9 cellular contexts compared by ENCODE assay signal in genomic region chr5:15598294-15598902, GRCh38.
A peak's percentile ranks its signal among the peaks of the same experiment; 100 is the strongest.
DNase-seq lines count a peak whose midpoint lies in the region; ATAC-seq and TF ChIP-seq lines count a peak whose summit lies in the region.
"Had no signal": no experiment of that assay in that cellular context is flagged by ENCODE, and none has a peak within 500 bp of the region (broad histone marks: within the 10 kb centered on the region; RNA-seq: fewer than 3 reads in every experiment).

No MANE protein-coding gene starts in this region.

- H3K27ac ChIP-seq in hepatocyte: no peak overlapping the region
- H3K27ac ChIP-seq: prostate gland had no signal

- H3K9me3 ChIP-seq in BE2C (no peaks in the 10 kb centered on the region), hepatocyte (ENCODE audit: low read depth) (no peaks in the 10 kb centered on the region)
- H3K9me3 ChIP-seq: prostate gland had no signal

- no peak overlapping the region for H3K4me3 Mint-ChIP-seq in effector memory CD8-positive, alpha-beta T cell

- DNase-seq in BE2C (peak; percentile 62), SHP77 treated with DMSO at 0.1 percent for 48 hours (lab: John Stamatoyannopoulos, UW) (peak; percentile 38), hepatocyte (ENCODE audit: low spot score) (peak; percentile 26), hippocampal formation (lab: John Stamatoyannopoulos, UW) (no peak)
- DNase-seq in effector memory CD8-positive, alpha-beta T cell: no peak

- peak; percentile 84 for TF ChIP-seq CTCF in BE2C (IDR thresholded peaks at IDR 0.05; ENCODE audit: low read depth, low read length)
- TF ChIP-seq CTCF in hepatocyte (IDR thresholded peaks at IDR 0.05; ENCODE audit: poor library complexity): peak; percentile 35

- no peak overlapping the region for H2AFZ ChIP-seq in hepatocyte

- H3K9me2 ChIP-seq in hepatocyte (replicated peaks; ENCODE audit: insufficient read depth): no peaks in the 10 kb centered on the region

- H3K4me3 ChIP-seq in BE2C (ENCODE audit: low read depth, low read length): no peak overlapping the region
- H3K4me3 ChIP-seq in hepatocyte: no peak overlapping the region
- H3K4me3 ChIP-seq: prostate gland had no signal

- H3K4me2 ChIP-seq in hepatocyte: no peak overlapping the region

- no peak overlapping the region for H3K27ac Mint-ChIP-seq in effector memory CD8-positive, alpha-beta T cell

- no peaks in the 10 kb centered on the region for H3K36me3 Mint-ChIP-seq in effector memory CD8-positive, alpha-beta T cell (ENCODE audit: insufficient read depth)

- H3K27me3 ChIP-seq in BE2C: no peaks in the 10 kb centered on the region
- no peaks in the 10 kb centered on the region for H3K27me3 ChIP-seq in hepatocyte

- H3K4me1 Mint-ChIP-seq in effector memory CD8-positive, alpha-beta T cell (ENCODE audit: low read depth in 2 of 2): no peaks in the 10 kb centered on the region

- ATAC-seq in GM18868 (IDR thresholded peaks at IDR 0.05; ENCODE audit: unreplicated experiment) (peak; percentile 80), HG02884 (IDR thresholded peaks at IDR 0.05; ENCODE audit: unreplicated experiment) (no peak), esophagus mucosa (no peak)
- ATAC-seq in effector memory CD8-positive, alpha-beta T cell (replicated peaks): no peak

- H3K4me1 ChIP-seq in BE2C (no peaks in the 10 kb centered on the region), hepatocyte (ENCODE audit: insufficient read depth) (peaks cover under 1% of the 10 kb centered on the region)
- H3K4me1 ChIP-seq: prostate gland had no signal

- H3K27me3 Mint-ChIP-seq in effector memory CD8-positive, alpha-beta T cell: no peaks in the 10 kb centered on the region

- H3K9me3 Mint-ChIP-seq in effector memory CD8-positive, alpha-beta T cell: peaks cover 12 to 19% of the 10 kb centered on the region in 2 donors

- peaks cover 22% of the 10 kb centered on the region for H3K79me2 ChIP-seq in hepatocyte

- no peaks in the 10 kb centered on the region for H4K20me1 ChIP-seq in hepatocyte (ENCODE audit: insufficient read depth, poor library complexity, severe bottlenecking)

- H3K36me3 ChIP-seq in BE2C (no peaks in the 10 kb centered on the region), hepatocyte (replicated peaks; ENCODE audit: insufficient read depth, low read depth) (no peaks in the 10 kb centered on the region)
- H3K36me3 ChIP-seq: prostate gland had no signal

- WGBS in hepatocyte (ENCODE audit: low lambda C conversion rate, missing lambda C conversion rate): 64% methylated on average over 3 of the region's 3 CpGs

Comparison
In these comparisons a context has a peak if more than half of its experiments do, and no peak if none do; other contexts are left out.
1. DNase-seq: peak in BE2C (single experiment), SHP77 treated with DMSO at 0.1 percent for 48 hours (single experiment) and hepatocyte (single experiment); none in hippocampal formation (0 of 2) and effector memory CD8-positive, alpha-beta T cell (0 of 3).